8 cellular contexts compared by ENCODE assay signal in the genomic region with DNA sequence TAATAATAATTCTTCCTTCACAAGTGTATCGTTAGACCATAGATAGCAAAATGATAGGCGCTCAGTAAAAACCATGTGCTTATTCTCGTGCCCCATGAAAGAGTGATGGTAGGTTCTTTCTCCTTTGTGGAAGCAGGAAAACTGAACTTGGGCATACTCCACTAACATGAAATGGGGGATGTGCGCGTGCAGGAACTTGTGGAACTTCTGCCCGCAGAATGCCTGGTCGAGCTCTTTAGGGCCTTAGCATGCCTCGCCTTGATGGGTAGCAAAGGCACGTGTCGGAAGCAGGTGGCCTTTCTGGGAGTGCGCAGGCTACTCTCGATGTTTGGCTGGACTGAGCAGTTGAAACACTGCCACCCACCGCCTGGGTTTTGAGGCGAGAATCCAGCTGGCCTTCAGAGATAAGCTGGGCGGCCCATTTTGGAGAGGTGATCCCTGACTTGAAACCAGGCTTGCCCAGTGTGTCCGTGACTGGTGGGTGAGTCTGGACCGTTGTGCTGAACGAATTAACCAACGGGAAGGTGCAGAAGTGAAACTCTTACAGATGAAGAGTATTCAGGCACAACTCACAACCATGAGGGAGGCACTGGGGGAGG. TPM values are rescaled to one million over a fixed set of nuclear protein-coding genes. Genes with fewer than 3 reads are reported as not detected.
DNase-seq lines count a peak whose midpoint lies in the region; ATAC-seq and TF ChIP-seq lines count a peak whose summit lies in the region.

No MANE protein-coding gene starts in this region.

- intact Hi-C loops in psoas muscle (cut with DNase I), result loop anchor here (1.0 to 5.0 kb wide), 3 partner anchors 54 to 176 kb away; a partner anchor contains a TSS

- in situ Hi-C loops in astrocyte of the cerebellum (cut with HindIII; ENCODE audit: low sequenced_read_pairs), result no loop called here

- ATAC-seq in GM18907 (IDR thresholded peaks at IDR 0.05; ENCODE audit: unreplicated experiment), result peak; percentile 6
- ATAC-seq in psoas muscle, result peak; percentile 69 to 77 (median 75)
- no peak for ATAC-seq in GM19328 (IDR thresholded peaks at IDR 0.05; ENCODE audit: unreplicated experiment)

- H3K79me2 ChIP-seq in Karpas-422 (ENCODE audit: low read length), result peaks cover 48% of the 10 kb centered on the region

- no peaks in the 10 kb centered on the region for H3K9me2 ChIP-seq in Karpas-422 (replicated peaks; ENCODE audit: insufficient read depth, low read length)

- H3K27ac ChIP-seq in Karpas-422 (ENCODE audit: low read length) (peak overlapping the region; percentile 87), psoas muscle (peak overlapping the region; percentile 89)

- WGBS in psoas muscle, 3 donors, result 2 to 7% (median 2%) methylated on average over 19 of the region's 19 CpGs

- H3K4me3 ChIP-seq in AG09309 (ENCODE audit: control insufficient read depth, low read depth, low read length) (peak overlapping the region; percentile 58), Karpas-422 (ENCODE audit: low read length) (peak overlapping the region; percentile 68), astrocyte of the cerebellum (ENCODE audit: low read depth, low read length) (peak overlapping the region; percentile 65), psoas muscle (peak overlapping the region; percentile 73)

- peak overlapping the region; percentile 74 for H3K9ac ChIP-seq in Karpas-422 (ENCODE audit: low read length)

- H3K27me3 ChIP-seq in Karpas-422 (ENCODE audit: low read length) (no peaks in the 10 kb centered on the region), psoas muscle (ENCODE audit: insufficient read depth in 3 of 3, low read length in 2 of 3) (no peaks in the 10 kb centered on the region)

- TF ChIP-seq CTCF in AG09309 (IDR thresholded peaks at IDR 0.05; ENCODE audit: control insufficient read depth, insufficient read depth, low read depth, low read length, missing control alignments), result peak; percentile 30
- TF ChIP-seq CTCF in astrocyte of the cerebellum (IDR thresholded peaks at IDR 0.05; ENCODE audit: low read depth, low read length, missing control alignments), result peak; percentile 30
- TF ChIP-seq CTCF in psoas muscle (IDR thresholded peaks at IDR 0.05), result peak; percentile 24

- H3K4me2 ChIP-seq in Karpas-422 (ENCODE audit: low read depth, low read length, poor library complexity, severe bottlenecking), result peak overlapping the region; percentile 82

- H3K9me3 ChIP-seq in Karpas-422 (ENCODE audit: low read length), result no peaks in the 10 kb centered on the region
- no peaks in the 10 kb centered on the region for H3K9me3 ChIP-seq in psoas muscle

- H3K4me1 ChIP-seq in Karpas-422 (ENCODE audit: low read length) (peaks cover 29% of the 10 kb centered on the region), psoas muscle (peaks cover 19% of the 10 kb centered on the region)

- H4K20me1 ChIP-seq in Karpas-422 (ENCODE audit: insufficient read depth, low read depth, low read length), result no peaks in the 10 kb centered on the region

- H2AFZ ChIP-seq in Karpas-422 (ENCODE audit: low read length), result peak overlapping the region; percentile 55; the same call in 1 of the 2 replicates

- H3K36me3 ChIP-seq in Karpas-422 (ENCODE audit: insufficient read depth, low read length), result 0 out of 2 replicates have a peak, but pooled peaks cover 8% of the 10 kb centered on the region
- peaks cover 0 to 7% of the 10 kb centered on the region in 2 donors for H3K36me3 ChIP-seq in psoas muscle (ENCODE audit: insufficient read depth in 1 of 2, low read depth in 1 of 2)

- peak; percentile 8 for DNase-seq in AG09309 (ENCODE audit: low read depth)
- peak; percentile 81 for DNase-seq in Karpas-422
- DNase-seq in SHP77 treated with DMSO at 0.1 percent for 48 hours (lab: John Stamatoyannopoulos, UW), result peak; percentile 75
- DNase-seq in astrocyte of the cerebellum (ENCODE audit: low read depth), result no peak
- DNase-seq in hepatic stellate cell (ENCODE audit: low spot score), result peak; percentile 38
- DNase-seq in psoas muscle, result peak; percentile 72 to 85

RNA-seq across cellular contexts. Expression of a gene that starts 0.8 kb away (rescaled TPM):
- 59.2 and 77.8 TPM in 2 replicates for total RNA-seq in Karpas-422 (2014; rRNA removed; shearing (Covaris generic); ENCODE audit: low replicate concordance)
- total RNA-seq in psoas muscle, result 10 to 100 TPM; 36.4 to 60.4 (median 52.5) TPM
- 10 to 100 TPM; 20.0 to 25.7 (median 23.9) TPM for polyA plus RNA-seq in psoas muscle

RNA-seq across cellular contexts. Expression of a gene that starts 54.8 kb away (rescaled TPM):
- 18.4 and 47.1 TPM in 2 replicates for total RNA-seq in Karpas-422 (2014; rRNA removed; shearing (Covaris generic); ENCODE audit: low replicate concordance)
- 10 to 100 TPM; 21.8 to 28.6 (median 24.9) TPM for total RNA-seq in psoas muscle
- polyA plus RNA-seq in psoas muscle, result 10 to 100 TPM in 1 of 3 donors, 1 to 10 TPM in 2; 6.7 to 14.3 (median 8.2) TPM
